8 cellular contexts compared by ENCODE assay signal in the genomic region with DNA sequence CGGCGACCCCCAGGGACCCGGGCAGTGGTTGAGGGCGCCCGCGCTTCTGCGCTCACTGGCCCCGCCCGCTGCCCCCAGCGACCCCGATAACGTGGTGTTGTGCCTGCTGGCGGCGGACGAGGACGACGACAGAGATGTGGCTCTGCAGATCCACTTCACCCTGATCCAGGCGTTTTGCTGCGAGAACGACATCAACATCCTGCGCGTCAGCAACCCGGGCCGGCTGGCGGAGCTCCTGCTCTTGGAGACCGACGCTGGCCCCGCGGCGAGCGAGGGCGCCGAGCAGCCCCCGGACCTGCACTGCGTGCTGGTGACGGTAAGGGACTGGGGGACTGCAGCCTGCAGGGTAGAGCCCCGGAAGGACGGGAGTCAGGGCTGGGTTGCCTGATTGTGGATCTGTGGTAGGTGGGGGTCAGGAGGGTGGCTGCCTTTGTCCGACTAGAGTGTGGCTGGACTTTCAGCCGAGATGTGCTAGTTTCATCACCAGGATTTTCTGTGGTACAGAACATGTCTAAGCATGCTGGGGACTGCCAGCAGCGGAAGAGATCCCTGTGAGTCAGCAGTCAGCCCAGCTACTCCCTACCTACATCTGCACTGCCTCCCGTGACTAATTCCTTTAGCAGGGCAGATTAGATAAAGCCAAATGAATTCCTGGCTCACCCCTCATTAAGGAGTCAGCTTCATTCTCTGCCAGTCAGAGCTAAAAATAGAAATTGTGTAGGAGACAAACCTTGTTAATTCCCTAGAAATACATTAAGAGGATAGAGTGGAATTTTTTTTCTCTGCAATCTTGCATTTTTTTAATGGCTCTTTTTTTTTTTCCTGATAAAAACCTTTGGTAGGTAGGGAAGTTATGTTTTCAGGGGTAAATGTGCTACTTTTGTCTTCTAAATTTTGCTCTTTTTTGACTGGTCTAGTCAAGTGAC. TPM values are rescaled to one million over a fixed set of nuclear protein-coding genes. Genes with fewer than 3 reads are reported as not detected.
DNase-seq lines count a peak whose midpoint lies in the region; ATAC-seq and TF ChIP-seq lines count a peak whose summit lies in the region.

No MANE protein-coding gene starts in this region.

- no peaks in the 10 kb centered on the region for H3K27me3 ChIP-seq in CD4-positive, CD25-positive, alpha-beta regulatory T cell (ENCODE audit: control insufficient read depth, insufficient read depth, low read length)
- no peaks in the 10 kb centered on the region for H3K27me3 ChIP-seq in lung (ENCODE audit: control insufficient read depth, insufficient read depth)

- peaks cover 7 to 37% (median 27%) of the 10 kb centered on the region in 4 donors for H3K4me1 Mint-ChIP-seq in CD4-positive, CD25-positive, alpha-beta regulatory T cell
- peaks cover 46% of the 10 kb centered on the region for H3K4me1 Mint-ChIP-seq in activated CD4-positive, alpha-beta memory T cell treated with anti-CD3 and anti-CD28 coated beads, Interleukin-2, amount 10 ng/mL, durations not matched to agents 7 days and 5 days

- TF ChIP-seq CTCF in lung (IDR thresholded peaks at IDR 0.05; ENCODE audit: control extremely low read depth, extremely low read depth), result no peak

- H3K27me3 Mint-ChIP-seq in CD4-positive, CD25-positive, alpha-beta regulatory T cell, result peaks cover 7% of the 10 kb centered on the region
- no peaks in the 10 kb centered on the region for H3K27me3 Mint-ChIP-seq in activated CD4-positive, alpha-beta memory T cell treated with anti-CD3 and anti-CD28 coated beads, Interleukin-2, amount 10 ng/mL, durations not matched to agents 7 days and 5 days

- POLR2A ChIA-PET in activated CD4-positive, alpha-beta memory T cell treated with anti-CD3 and anti-CD28 coated beads, Interleukin-2, amount 10 ng/mL, durations not matched to agents 7 days and 5 days (lab: Charles Lee), result interaction anchor here (0.6 to 4.2 kb wide), 20 partner anchors 8 to 917 kb away, joined by 3 to 67 read pairs (median 4); a partner anchor contains a TSS

- H3K9me3 ChIP-seq in CD4-positive, CD25-positive, alpha-beta regulatory T cell (ENCODE audit: control insufficient read depth in 2 of 2, low read length in 2 of 2), result no peaks in the 10 kb centered on the region
- no peaks in the 10 kb centered on the region for H3K9me3 ChIP-seq in lung (ENCODE audit: control insufficient read depth in 2 of 2, insufficient read depth in 1 of 2, low read length in 1 of 2)

- peak overlapping the region; percentile 99 to 100 (median 100) for H3K4me3 Mint-ChIP-seq in CD4-positive, CD25-positive, alpha-beta regulatory T cell
- peak overlapping the region; percentile 99 for H3K4me3 Mint-ChIP-seq in activated CD4-positive, alpha-beta memory T cell treated with anti-CD3 and anti-CD28 coated beads, Interleukin-2, amount 10 ng/mL, durations not matched to agents 7 days and 5 days

- CTCF ChIA-PET in activated CD4-positive, alpha-beta memory T cell treated with anti-CD3 and anti-CD28 coated beads, Interleukin-2, amount 10 ng/mL, durations not matched to agents 7 days and 5 days (lab: Charles Lee), result interaction anchor here (1.0 to 3.8 kb wide), 5 partner anchors 12 to 150 kb away, joined by 3 to 21 read pairs (median 9); no protein-coding TSS in a partner anchor

- peaks cover 23% of the 10 kb centered on the region for H3K4me1 ChIP-seq in CD4-positive, CD25-positive, alpha-beta regulatory T cell (ENCODE audit: control insufficient read depth, insufficient read depth, low read length, poor library complexity, severe bottlenecking)
- H3K4me1 ChIP-seq in lung (ENCODE audit: control insufficient read depth in 2 of 2, insufficient read depth in 2 of 2, low read length in 2 of 2), result peaks cover 5 to 6% of the 10 kb centered on the region in 2 donors

- H3K27ac ChIP-seq in CD4-positive, CD25-positive, alpha-beta regulatory T cell (ENCODE audit: insufficient read depth, low read length, poor library complexity, severe bottlenecking), result peak overlapping the region; percentile 72
- peak overlapping the region; percentile 98 to 99 for H3K27ac ChIP-seq in lung (ENCODE audit: low read depth in 1 of 2, low read length in 1 of 2)

- H3K27ac Mint-ChIP-seq in CD4-positive, CD25-positive, alpha-beta regulatory T cell, result peak overlapping the region; percentile 94 to 98 (median 95)
- H3K27ac Mint-ChIP-seq in activated CD4-positive, alpha-beta memory T cell treated with anti-CD3 and anti-CD28 coated beads, Interleukin-2, amount 10 ng/mL, durations not matched to agents 7 days and 5 days, result peak overlapping the region; percentile 98

- peaks cover 4% of the 10 kb centered on the region for H3K36me3 Mint-ChIP-seq in CD4-positive, CD25-positive, alpha-beta regulatory T cell
- H3K36me3 Mint-ChIP-seq in activated CD4-positive, alpha-beta memory T cell treated with anti-CD3 and anti-CD28 coated beads, Interleukin-2, amount 10 ng/mL, durations not matched to agents 7 days and 5 days (ENCODE audit: low read depth), result peaks cover 31% of the 10 kb centered on the region

- H3K36me3 ChIP-seq in CD4-positive, CD25-positive, alpha-beta regulatory T cell (ENCODE audit: control insufficient read depth, insufficient read depth, low read length), result peaks cover 4% of the 10 kb centered on the region
- H3K36me3 ChIP-seq in lung (ENCODE audit: control insufficient read depth in 2 of 2, insufficient read depth in 2 of 2, low read length in 2 of 2), result peaks cover 0 to 2% of the 10 kb centered on the region in 2 donors

- peak overlapping the region; percentile 79 for H3K4me3 ChIP-seq in CD4-positive, CD25-positive, alpha-beta regulatory T cell (ENCODE audit: low read depth, low read length)
- H3K4me3 ChIP-seq in lung, result peak overlapping the region; percentile 84

- no peaks in the 10 kb centered on the region for H3K9me3 Mint-ChIP-seq in CD4-positive, CD25-positive, alpha-beta regulatory T cell
- H3K9me3 Mint-ChIP-seq in activated CD4-positive, alpha-beta memory T cell treated with anti-CD3 and anti-CD28 coated beads, Interleukin-2, amount 10 ng/mL, durations not matched to agents 7 days and 5 days, result no peaks in the 10 kb centered on the region

- DNase-seq in CD4-positive, CD25-positive, alpha-beta regulatory T cell, result peak; percentile 47 to 81 (median 71)
- peak; percentile 31 for DNase-seq in NCI-H774 (lab: John Stamatoyannopoulos, UW)
- DNase-seq in activated CD4-positive, alpha-beta memory T cell treated with anti-CD3 and anti-CD28 coated beads, Interleukin-2, amount 10 ng/mL, durations not matched to agents 7 days and 5 days, result peak; percentile 70
- DNase-seq in effector CD4-positive, alpha-beta T cell, result peak; percentile 57
- DNase-seq in lung (ENCODE audit: low spot score), result peak; percentile 71
- DNase-seq in stimulated activated CD4-positive, alpha-beta T cell treated with anti-CD3 and anti-CD28 coated beads, TNF-alpha, amount 100 ng/mL, for 48 hours (ENCODE audit: low read depth in 3 of 3), result peak; percentile 29 to 39 (median 32)

- peak; percentile 3 for ATAC-seq in CD4-positive, CD25-positive, alpha-beta regulatory T cell (ENCODE audit: low read depth in 2 of 2)
- peak; percentile 13 for ATAC-seq in GM19372 (IDR thresholded peaks at IDR 0.05; ENCODE audit: low read depth, unreplicated experiment)
- ATAC-seq in HG03558 (IDR thresholded peaks at IDR 0.05; ENCODE audit: extremely low read depth, unreplicated experiment), result peak; percentile 15
- peak; percentile 51 for ATAC-seq in lung (ENCODE audit: insufficient read depth, low FRiP score)

- WGBS in lung, 2 donors, result 0 to 1% methylated on average over 41 to 42 of the region's 42 CpGs

RNA-seq across cellular contexts. Expression of a gene that starts 1.5 kb away (rescaled TPM):
- total RNA-seq in CD4-positive, CD25-positive, alpha-beta regulatory T cell, result 98.8 TPM
- 10 to 100 TPM; 24.0 to 45.2 (median 29.8) TPM for polyA plus RNA-seq in CD4-positive, CD25-positive, alpha-beta regulatory T cell
- 10 to 100 TPM; 29.5 to 30.7 TPM for total RNA-seq in activated CD4-positive, alpha-beta memory T cell treated with anti-CD3 and anti-CD28 coated beads, Interleukin-2, amount 10 ng/mL, durations not matched to agents 7 days and 5 days
- total RNA-seq in lung, result 10 to 100 TPM; 12.9 to 35.2 TPM
- 10 to 100 TPM; 35.2 to 52.0 TPM for polyA plus RNA-seq in lung

Comparison
In these comparisons a context has a peak if more than half of its experiments do, and no peak if none do; other contexts are left out.
1. Peak in every context shown above with its lines: DNase-seq, ATAC-seq, H3K4me3 ChIP-seq and H3K27ac ChIP-seq.